ENCODE assay signal across 15 cellular contexts in genomic region chr13:83248751-83249150, GRCh38.
DNase-seq lines count a peak whose midpoint lies in the region; ATAC-seq lines count a peak whose summit lies in the region.
"Had no signal": no experiment of that assay in that cellular context is flagged by ENCODE, and none has a peak within 500 bp of the region (broad histone marks: within the 10 kb centered on the region; RNA-seq: fewer than 3 reads in every experiment).

No MANE protein-coding gene starts in this region.

- DNase-seq in H4 (ENCODE audit: low spot score) = peak; percentile 2
- peak; percentile 6 for DNase-seq in NCI-H226
- DNase-seq in fibroblast of gingiva (ENCODE audit: low read depth) = peak; percentile 73
- DNase-seq in sciatic nerve (ENCODE audit: low spot score) = no peak
- DNase-seq in AG08395 (ENCODE audit: low spot score) = no peak
- DNase-seq: C1 segment of cervical spinal cord; CD8-positive, alpha-beta memory T cell; NCI-H1417; NCI-H187 treated with DMSO at 0.1 percent for 48 hours; NCI-H748 treated with DMSO at 0.1 percent for 48 hours; OCI-M1; SHP77 had no signal

- intact Hi-C loops in sciatic nerve (cut with DNase I) = no loop called here

- ATAC-seq in sciatic nerve = peak; percentile 38
- no peak for ATAC-seq in GM19455 (IDR thresholded peaks at IDR 0.05; ENCODE audit: unreplicated experiment)
- no peak for ATAC-seq in GM19463 (IDR thresholded peaks at IDR 0.05; ENCODE audit: unreplicated experiment)
- no peak for ATAC-seq in GM19351 (IDR thresholded peaks at IDR 0.05; ENCODE audit: unreplicated experiment)

Comparison
In these comparisons a context has a peak if more than half of its experiments do, and no peak if none do; other contexts are left out.
1. DNase-seq: peak in H4 (single experiment), NCI-H226 (single experiment) and fibroblast of gingiva (single experiment); none in sciatic nerve (single experiment) and AG08395 (single experiment).